8 cellular contexts compared by ENCODE assay signal in the genomic region with DNA sequence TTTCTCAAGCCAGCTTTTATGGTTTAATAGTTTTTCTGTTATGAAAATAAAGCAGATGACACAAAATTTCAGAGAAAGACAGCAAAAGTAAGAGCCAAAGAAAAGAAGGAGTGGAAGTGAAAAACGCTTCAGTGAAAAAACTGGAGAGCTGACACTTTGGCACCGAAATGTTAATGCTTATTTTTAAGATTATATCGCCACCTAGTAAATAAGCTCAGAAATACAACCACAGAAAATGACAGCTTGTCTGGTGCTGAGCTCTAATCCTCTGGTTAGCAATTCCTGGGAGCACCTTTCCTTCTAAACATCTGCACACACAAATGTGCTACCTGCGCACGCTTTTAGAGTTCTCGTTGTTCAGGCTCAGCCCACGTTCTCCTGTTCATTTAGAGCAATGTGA.
A peak's percentile ranks its signal among the peaks of the same experiment; 100 is the strongest.
DNase-seq lines count a peak whose midpoint lies in the region; ATAC-seq and TF ChIP-seq lines count a peak whose summit lies in the region.

No MANE protein-coding gene starts in this region.

- DNase-seq in CD1c-positive myeloid dendritic cell (ENCODE audit: extremely low spot score) (peak; percentile 41), OCI-M1 (lab: John Stamatoyannopoulos, UW) (peak; percentile 83), epidermal melanocyte (ENCODE audit: insufficient read length, low spot score) (peak; percentile 40)
- no peak for DNase-seq in activated CD4-positive, alpha-beta T cell treated with anti-CD3 and anti-CD28 coated beads for 1 hour
- DNase-seq in stimulated activated CD8-positive, alpha-beta memory T cell treated with anti-CD3 and anti-CD28 coated beads, Interleukin-4, amount 100 ng/mL, for 48 hours = no peak

- no peaks in the 10 kb centered on the region for H3K9me3 Mint-ChIP-seq in nephron

- H3K4me3 Mint-ChIP-seq in nephron = no peak overlapping the region

- no peaks in the 10 kb centered on the region for H3K27me3 Mint-ChIP-seq in nephron (ENCODE audit: low read depth)

- no peak for TF ChIP-seq EP300 in Ishikawa (IDR thresholded peaks at IDR 0.05; ENCODE audit: borderline replicate concordance)

- TF ChIP-seq RAD21 in Ishikawa (IDR thresholded peaks at IDR 0.05; ENCODE audit: low read depth) = peak; percentile 76

- no peak overlapping the region for H3K27ac Mint-ChIP-seq in nephron

- no peaks in the 10 kb centered on the region for H3K4me1 Mint-ChIP-seq in nephron

- peak; percentile 74 for ATAC-seq in GM19035 (IDR thresholded peaks at IDR 0.05; ENCODE audit: unreplicated experiment)

- no peaks in the 10 kb centered on the region for H3K36me3 Mint-ChIP-seq in nephron (ENCODE audit: low read depth)

- TF ChIP-seq CTCF in nephron (IDR thresholded peaks at IDR 0.05; ENCODE audit: unreplicated experiment in 3 of 3) = peak; percentile 44 to 64 (median 52)

TF ChIP-seq in Ishikawa, 13 proteins besides CTCF, POLR2A, EP300 and RAD21:
- TF ChIP-seq TEAD4 (IDR thresholded peaks at IDR 0.05) (no peak), FOXM1 (IDR thresholded peaks at IDR 0.05; ENCODE audit: borderline replicate concordance, low read depth) (no peak), TCF12 (IDR thresholded peaks at IDR 0.05; ENCODE audit: low read depth) (no peak), CREB1 (IDR thresholded peaks at IDR 0.05; ENCODE audit: low read depth) (no peak), NFIC (IDR thresholded peaks at IDR 0.05) (no peak)
- TF ChIP-seq, protein P1, sequence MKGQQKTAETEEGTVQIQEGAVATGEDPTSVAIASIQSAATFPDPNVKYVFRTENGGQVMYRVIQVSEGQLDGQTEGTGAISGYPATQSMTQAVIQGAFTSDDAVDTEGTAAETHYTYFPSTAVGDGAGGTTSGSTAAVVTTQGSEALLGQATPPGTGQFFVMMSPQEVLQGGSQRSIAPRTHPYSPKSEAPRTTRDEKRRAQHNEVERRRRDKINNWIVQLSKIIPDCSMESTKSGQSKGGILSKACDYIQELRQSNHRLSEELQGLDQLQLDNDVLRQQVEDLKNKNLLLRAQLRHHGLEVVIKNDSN (IDR thresholded peaks at IDR 0.05) = no peak
- TF ChIP-seq, protein P2, sequence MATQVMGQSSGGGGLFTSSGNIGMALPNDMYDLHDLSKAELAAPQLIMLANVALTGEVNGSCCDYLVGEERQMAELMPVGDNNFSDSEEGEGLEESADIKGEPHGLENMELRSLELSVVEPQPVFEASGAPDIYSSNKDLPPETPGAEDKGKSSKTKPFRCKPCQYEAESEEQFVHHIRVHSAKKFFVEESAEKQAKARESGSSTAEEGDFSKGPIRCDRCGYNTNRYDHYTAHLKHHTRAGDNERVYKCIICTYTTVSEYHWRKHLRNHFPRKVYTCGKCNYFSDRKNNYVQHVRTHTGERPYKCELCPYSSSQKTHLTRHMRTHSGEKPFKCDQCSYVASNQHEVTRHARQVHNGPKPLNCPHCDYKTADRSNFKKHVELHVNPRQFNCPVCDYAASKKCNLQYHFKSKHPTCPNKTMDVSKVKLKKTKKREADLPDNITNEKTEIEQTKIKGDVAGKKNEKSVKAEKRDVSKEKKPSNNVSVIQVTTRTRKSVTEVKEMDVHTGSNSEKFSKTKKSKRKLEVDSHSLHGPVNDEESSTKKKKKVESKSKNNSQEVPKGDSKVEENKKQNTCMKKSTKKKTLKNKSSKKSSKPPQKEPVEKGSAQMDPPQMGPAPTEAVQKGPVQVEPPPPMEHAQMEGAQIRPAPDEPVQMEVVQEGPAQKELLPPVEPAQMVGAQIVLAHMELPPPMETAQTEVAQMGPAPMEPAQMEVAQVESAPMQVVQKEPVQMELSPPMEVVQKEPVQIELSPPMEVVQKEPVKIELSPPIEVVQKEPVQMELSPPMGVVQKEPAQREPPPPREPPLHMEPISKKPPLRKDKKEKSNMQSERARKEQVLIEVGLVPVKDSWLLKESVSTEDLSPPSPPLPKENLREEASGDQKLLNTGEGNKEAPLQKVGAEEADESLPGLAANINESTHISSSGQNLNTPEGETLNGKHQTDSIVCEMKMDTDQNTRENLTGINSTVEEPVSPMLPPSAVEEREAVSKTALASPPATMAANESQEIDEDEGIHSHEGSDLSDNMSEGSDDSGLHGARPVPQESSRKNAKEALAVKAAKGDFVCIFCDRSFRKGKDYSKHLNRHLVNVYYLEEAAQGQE (IDR thresholded peaks at IDR 0.05; ENCODE audit: low read depth) = no peak

Comparison
In these comparisons a context has a peak if more than half of its experiments do, and no peak if none do; other contexts are left out.
1. DNase-seq: peak in CD1c-positive myeloid dendritic cell (single experiment), OCI-M1 (single experiment) and epidermal melanocyte (single experiment); none in activated CD4-positive, alpha-beta T cell treated with anti-CD3 and anti-CD28 coated beads for 1 hour (single experiment) and stimulated activated CD8-positive, alpha-beta memory T cell treated with anti-CD3 and anti-CD28 coated beads, Interleukin-4, amount 100 ng/mL, for 48 hours (single experiment).